ENCODE assay signal across 1 cellular context in the genomic region with DNA sequence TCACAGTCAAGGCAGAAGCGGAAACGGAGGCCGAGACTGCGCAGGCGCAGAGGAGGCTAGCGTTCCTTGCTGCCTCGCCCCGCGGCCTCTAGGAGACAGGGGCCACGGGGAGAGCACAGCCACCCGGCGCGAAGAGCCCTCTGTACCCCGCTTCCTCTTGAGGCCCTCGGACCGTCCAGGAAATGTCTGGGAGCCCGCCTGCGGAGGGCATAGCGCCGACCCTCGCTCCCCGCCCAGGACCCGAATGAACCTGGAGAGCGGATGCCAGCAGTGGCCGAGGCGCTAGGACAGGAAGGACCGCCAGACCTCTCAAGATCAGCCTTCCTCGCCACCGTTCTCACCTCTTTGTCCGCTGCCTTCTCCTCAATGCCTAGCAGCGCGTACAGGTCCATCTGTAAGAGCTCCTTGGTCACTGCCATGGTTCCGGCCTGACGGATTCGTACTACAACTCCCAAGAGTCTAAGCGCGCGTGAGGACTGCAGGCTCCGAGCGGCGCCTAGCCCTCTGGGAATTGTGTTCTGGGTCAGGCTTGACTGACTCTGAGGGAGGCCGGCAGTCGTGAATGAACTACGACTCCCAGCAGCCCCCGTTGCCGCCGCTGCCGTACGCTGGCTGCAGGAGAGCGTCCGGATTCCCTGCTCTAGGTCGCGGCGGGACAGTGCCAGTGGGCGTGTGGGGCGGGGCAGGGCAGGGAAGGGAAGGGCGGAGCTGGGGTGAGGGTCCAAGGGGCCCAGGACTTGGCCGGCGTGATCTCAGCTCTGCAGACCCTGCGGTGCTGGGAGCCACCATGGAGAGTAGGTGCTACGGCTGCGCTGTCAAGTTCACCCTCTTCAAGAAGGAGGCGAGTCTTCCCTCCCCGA.
TF ChIP-seq lines count a peak whose summit lies in the region.

A gene with protein sequence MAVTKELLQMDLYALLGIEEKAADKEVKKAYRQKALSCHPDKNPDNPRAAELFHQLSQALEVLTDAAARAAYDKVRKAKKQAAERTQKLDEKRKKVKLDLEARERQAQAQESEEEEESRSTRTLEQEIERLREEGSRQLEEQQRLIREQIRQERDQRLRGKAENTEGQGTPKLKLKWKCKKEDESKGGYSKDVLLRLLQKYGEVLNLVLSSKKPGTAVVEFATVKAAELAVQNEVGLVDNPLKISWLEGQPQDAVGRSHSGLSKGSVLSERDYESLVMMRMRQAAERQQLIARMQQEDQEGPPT (minus strand): TSS at position 446 of the 860 bp plus-strand sequence. CDS start 27 bp downstream, at position 419.
A gene with protein sequence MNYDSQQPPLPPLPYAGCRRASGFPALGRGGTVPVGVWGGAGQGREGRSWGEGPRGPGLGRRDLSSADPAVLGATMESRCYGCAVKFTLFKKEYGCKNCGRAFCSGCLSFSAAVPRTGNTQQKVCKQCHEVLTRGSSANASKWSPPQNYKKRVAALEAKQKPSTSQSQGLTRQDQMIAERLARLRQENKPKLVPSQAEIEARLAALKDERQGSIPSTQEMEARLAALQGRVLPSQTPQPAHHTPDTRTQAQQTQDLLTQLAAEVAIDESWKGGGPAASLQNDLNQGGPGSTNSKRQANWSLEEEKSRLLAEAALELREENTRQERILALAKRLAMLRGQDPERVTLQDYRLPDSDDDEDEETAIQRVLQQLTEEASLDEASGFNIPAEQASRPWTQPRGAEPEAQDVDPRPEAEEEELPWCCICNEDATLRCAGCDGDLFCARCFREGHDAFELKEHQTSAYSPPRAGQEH (plus strand): TSS at position 62 of the 860 bp plus-strand sequence. CDS start 501 bp downstream, at position 563.

TF ChIP-seq in HepG2, 621 proteins besides CTCF, POLR2A, EP300 and RAD21 (continued from another document and continues in another):
- TF ChIP-seq, protein P1, sequence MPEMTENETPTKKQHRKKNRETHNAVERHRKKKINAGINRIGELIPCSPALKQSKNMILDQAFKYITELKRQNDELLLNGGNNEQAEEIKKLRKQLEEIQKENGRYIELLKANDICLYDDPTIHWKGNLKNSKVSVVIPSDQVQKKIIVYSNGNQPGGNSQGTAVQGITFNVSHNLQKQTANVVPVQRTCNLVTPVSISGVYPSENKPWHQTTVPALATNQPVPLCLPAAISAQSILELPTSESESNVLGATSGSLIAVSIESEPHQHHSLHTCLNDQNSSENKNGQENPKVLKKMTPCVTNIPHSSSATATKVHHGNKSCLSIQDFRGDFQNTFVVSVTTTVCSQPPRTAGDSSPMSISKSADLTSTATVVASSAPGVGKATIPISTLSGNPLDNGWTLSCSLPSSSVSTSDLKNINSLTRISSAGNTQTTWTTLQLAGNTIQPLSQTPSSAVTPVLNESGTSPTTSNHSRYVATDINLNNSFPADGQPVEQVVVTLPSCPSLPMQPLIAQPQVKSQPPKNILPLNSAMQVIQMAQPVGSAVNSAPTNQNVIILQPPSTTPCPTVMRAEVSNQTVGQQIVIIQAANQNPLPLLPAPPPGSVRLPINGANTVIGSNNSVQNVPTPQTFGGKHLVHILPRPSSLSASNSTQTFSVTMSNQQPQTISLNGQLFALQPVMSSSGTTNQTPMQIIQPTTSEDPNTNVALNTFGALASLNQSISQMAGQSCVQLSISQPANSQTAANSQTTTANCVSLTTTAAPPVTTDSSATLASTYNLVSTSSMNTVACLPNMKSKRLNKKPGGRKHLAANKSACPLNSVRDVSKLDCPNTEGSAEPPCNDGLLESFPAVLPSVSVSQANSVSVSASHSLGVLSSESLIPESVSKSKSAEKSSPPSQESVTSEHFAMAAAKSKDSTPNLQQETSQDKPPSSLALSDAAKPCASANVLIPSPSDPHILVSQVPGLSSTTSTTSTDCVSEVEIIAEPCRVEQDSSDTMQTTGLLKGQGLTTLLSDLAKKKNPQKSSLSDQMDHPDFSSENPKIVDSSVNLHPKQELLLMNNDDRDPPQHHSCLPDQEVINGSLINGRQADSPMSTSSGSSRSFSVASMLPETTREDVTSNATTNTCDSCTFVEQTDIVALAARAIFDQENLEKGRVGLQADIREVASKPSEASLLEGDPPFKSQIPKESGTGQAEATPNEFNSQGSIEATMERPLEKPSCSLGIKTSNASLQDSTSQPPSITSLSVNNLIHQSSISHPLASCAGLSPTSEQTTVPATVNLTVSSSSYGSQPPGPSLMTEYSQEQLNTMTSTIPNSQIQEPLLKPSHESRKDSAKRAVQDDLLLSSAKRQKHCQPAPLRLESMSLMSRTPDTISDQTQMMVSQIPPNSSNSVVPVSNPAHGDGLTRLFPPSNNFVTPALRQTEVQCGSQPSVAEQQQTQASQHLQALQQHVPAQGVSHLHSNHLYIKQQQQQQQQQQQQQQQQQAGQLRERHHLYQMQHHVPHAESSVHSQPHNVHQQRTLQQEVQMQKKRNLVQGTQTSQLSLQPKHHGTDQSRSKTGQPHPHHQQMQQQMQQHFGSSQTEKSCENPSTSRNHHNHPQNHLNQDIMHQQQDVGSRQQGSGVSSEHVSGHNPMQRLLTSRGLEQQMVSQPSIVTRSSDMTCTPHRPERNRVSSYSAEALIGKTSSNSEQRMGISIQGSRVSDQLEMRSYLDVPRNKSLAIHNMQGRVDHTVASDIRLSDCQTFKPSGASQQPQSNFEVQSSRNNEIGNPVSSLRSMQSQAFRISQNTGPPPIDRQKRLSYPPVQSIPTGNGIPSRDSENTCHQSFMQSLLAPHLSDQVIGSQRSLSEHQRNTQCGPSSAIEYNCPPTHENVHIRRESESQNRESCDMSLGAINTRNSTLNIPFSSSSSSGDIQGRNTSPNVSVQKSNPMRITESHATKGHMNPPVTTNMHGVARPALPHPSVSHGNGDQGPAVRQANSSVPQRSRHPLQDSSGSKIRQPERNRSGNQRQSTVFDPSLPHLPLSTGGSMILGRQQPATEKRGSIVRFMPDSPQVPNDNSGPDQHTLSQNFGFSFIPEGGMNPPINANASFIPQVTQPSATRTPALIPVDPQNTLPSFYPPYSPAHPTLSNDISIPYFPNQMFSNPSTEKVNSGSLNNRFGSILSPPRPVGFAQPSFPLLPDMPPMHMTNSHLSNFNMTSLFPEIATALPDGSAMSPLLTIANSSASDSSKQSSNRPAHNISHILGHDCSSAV (CRISPR knock-in tag; IDR thresholded peaks at IDR 0.05; ENCODE audit: borderline replicate concordance) = 0 out of 2 replicates have a peak, but pooled peaks have one; percentile 76
- TF ChIP-seq GATA4 (IDR thresholded peaks at IDR 0.05; ENCODE audit: borderline replicate concordance, low read depth) (peak; percentile 54; the same call in 1 of the 2 replicates), ZZZ3 (CRISPR knock-in tag; IDR thresholded peaks at IDR 0.05; ENCODE audit: borderline replicate concordance) (no peak; the same call in 1 of the 2 replicates), NCOR1 (IDR thresholded peaks at IDR 0.05; ENCODE audit: borderline replicate concordance, low read length) (peak; percentile 30; the same call in 1 of the 2 replicates), ZNF773 (CRISPR knock-in tag; IDR thresholded peaks at IDR 0.05; ENCODE audit: borderline replicate concordance) (0 out of 2 replicates have a peak, but pooled peaks have one; percentile 43), ZNF333 (CRISPR knock-in tag; IDR thresholded peaks at IDR 0.05; ENCODE audit: borderline replicate concordance) (peak; percentile 24; the same call in 1 of the 2 replicates), ZSCAN12 (CRISPR knock-in tag; IDR thresholded peaks at IDR 0.05) (no peak), PHF8 (CRISPR knock-in tag; IDR thresholded peaks at IDR 0.05) (peak; percentile 92), NFRKB (IDR thresholded peaks at IDR 0.05) (no peak), ZNF777 (CRISPR knock-in tag; IDR thresholded peaks at IDR 0.05) (peak; percentile 66), ZSCAN20 (CRISPR knock-in tag; IDR thresholded peaks at IDR 0.05; ENCODE audit: borderline replicate concordance) (no peak), SMARCC2 (IDR thresholded peaks at IDR 0.05) (no peak), ZNF138 (CRISPR knock-in tag; IDR thresholded peaks at IDR 0.05; ENCODE audit: low read depth) (no peak), NFYC (CRISPR knock-in tag; IDR thresholded peaks at IDR 0.05) (peak; percentile 56), ZNF672 (CRISPR knock-in tag; IDR thresholded peaks at IDR 0.05) (no peak), ZNF274 (CRISPR knock-in tag; IDR thresholded peaks at IDR 0.05) (peak; percentile 77; the same call in 1 of the 2 replicates), MED13 (CRISPR knock-in tag; IDR thresholded peaks at IDR 0.05) (peak; percentile 5; the same call in 1 of the 2 replicates), KLF12 (CRISPR knock-in tag; IDR thresholded peaks at IDR 0.05; ENCODE audit: borderline replicate concordance) (peak; percentile 71), MTF2 (CRISPR knock-in tag; IDR thresholded peaks at IDR 0.05; ENCODE audit: borderline replicate concordance) (no peak), ARHGAP35 (CRISPR knock-in tag; IDR thresholded peaks at IDR 0.05; ENCODE audit: borderline replicate concordance) (peak; percentile 66; the same call in 1 of the 2 replicates), MAFG (CRISPR knock-in tag; IDR thresholded peaks at IDR 0.05) (no peak), ZSCAN31 (CRISPR knock-in tag; IDR thresholded peaks at IDR 0.05; ENCODE audit: low read depth) (no peak; the same call in 1 of the 2 replicates), ZMYM4 (CRISPR knock-in tag; IDR thresholded peaks at IDR 0.05) (peak; percentile 62)
- TF ChIP-seq, protein P2, sequence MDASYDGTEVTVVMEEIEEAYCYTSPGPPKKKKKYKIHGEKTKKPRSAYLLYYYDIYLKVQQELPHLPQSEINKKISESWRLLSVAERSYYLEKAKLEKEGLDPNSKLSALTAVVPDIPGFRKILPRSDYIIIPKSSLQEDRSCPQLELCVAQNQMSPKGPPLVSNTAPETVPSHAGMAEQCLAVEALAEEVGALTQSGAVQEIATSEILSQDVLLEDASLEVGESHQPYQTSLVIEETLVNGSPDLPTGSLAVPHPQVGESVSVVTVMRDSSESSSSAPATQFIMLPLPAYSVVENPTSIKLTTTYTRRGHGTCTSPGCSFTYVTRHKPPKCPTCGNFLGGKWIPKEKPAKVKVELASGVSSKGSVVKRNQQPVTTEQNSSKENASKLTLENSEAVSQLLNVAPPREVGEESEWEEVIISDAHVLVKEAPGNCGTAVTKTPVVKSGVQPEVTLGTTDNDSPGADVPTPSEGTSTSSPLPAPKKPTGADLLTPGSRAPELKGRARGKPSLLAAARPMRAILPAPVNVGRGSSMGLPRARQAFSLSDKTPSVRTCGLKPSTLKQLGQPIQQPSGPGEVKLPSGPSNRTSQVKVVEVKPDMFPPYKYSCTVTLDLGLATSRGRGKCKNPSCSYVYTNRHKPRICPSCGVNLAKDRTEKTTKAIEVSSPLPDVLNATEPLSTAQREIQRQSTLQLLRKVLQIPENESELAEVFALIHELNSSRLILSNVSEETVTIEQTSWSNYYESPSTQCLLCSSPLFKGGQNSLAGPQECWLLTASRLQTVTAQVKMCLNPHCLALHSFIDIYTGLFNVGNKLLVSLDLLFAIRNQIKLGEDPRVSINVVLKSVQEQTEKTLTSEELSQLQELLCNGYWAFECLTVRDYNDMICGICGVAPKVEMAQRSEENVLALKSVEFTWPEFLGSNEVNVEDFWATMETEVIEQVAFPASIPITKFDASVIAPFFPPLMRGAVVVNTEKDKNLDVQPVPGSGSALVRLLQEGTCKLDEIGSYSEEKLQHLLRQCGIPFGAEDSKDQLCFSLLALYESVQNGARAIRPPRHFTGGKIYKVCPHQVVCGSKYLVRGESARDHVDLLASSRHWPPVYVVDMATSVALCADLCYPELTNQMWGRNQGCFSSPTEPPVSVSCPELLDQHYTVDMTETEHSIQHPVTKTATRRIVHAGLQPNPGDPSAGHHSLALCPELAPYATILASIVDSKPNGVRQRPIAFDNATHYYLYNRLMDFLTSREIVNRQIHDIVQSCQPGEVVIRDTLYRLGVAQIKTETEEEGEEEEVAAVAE (CRISPR knock-in tag; IDR thresholded peaks at IDR 0.05; ENCODE audit: borderline replicate concordance) = no peak; the same call in 1 of the 2 replicates
- TF ChIP-seq, protein P3, sequence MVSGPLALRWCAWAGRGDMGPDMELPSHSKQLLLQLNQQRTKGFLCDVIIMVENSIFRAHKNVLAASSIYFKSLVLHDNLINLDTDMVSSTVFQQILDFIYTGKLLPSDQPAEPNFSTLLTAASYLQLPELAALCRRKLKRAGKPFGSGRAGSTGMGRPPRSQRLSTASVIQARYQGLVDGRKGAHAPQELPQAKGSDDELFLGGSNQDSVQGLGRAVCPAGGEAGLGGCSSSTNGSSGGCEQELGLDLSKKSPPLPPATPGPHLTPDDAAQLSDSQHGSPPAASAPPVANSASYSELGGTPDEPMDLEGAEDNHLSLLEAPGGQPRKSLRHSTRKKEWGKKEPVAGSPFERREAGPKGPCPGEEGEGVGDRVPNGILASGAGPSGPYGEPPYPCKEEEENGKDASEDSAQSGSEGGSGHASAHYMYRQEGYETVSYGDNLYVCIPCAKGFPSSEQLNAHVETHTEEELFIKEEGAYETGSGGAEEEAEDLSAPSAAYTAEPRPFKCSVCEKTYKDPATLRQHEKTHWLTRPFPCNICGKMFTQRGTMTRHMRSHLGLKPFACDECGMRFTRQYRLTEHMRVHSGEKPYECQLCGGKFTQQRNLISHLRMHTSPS (CRISPR knock-in tag; IDR thresholded peaks at IDR 0.05; ENCODE audit: low read depth) = peak; percentile 49; the same call in 1 of the 2 replicates
- TF ChIP-seq, protein P4, sequence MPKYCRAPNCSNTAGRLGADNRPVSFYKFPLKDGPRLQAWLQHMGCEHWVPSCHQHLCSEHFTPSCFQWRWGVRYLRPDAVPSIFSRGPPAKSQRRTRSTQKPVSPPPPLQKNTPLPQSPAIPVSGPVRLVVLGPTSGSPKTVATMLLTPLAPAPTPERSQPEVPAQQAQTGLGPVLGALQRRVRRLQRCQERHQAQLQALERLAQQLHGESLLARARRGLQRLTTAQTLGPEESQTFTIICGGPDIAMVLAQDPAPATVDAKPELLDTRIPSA (CRISPR knock-in tag; IDR thresholded peaks at IDR 0.05; ENCODE audit: borderline replicate concordance) = no peak
